Comparison of ENCODE assay signal across 29 cellular contexts in genomic region chr3:59563072-59563605, GRCh38.
DNase-seq lines count a peak whose midpoint lies in the region; TF ChIP-seq lines count a peak whose summit lies in the region.
"Had no signal": no experiment of that assay in that cellular context is flagged by ENCODE, and none has a peak within 500 bp of the region (broad histone marks: within the 10 kb centered on the region; RNA-seq: fewer than 3 reads in every experiment).

No MANE protein-coding gene starts in this region.

- intact Hi-C loops in MCF 10A (cut with micrococcal nuclease): no loop called here
- intact Hi-C loops in breast epithelium (cut with DNase I; ENCODE audit: low total_unique reads): no loop called here
- intact Hi-C loops in thyroid gland (cut with DNase I): no loop called here
- intact Hi-C loops in dorsolateral prefrontal cortex (cut with DNase I): no loop called here
- intact Hi-C loops in cardiac septum (cut with DNase I): no loop called here

- peaks cover 57% of the 10 kb centered on the region for H3K4me1 Mint-ChIP-seq in MCF 10A (ENCODE audit: insufficient read depth, unreplicated experiment)
- H3K4me1 Mint-ChIP-seq: central memory CD8-positive, alpha-beta T cell; H9; nephron progenitor cell had no signal

- H3K9me3 ChIP-seq in breast epithelium: no peaks in the 10 kb centered on the region
- no peaks in the 10 kb centered on the region for H3K9me3 ChIP-seq in fibroblast of lung (ENCODE audit: control insufficient read depth, insufficient read depth, low read depth, low read length)
- no peaks in the 10 kb centered on the region for H3K9me3 ChIP-seq in thyroid gland
- H3K9me3 ChIP-seq: BE2C, pancreas, spleen had no signal

- H3K27me3 Mint-ChIP-seq in MCF 10A (ENCODE audit: insufficient read depth, unreplicated experiment): no peaks in the 10 kb centered on the region
- H3K27me3 Mint-ChIP-seq: activated CD4-positive, alpha-beta memory T cell treated with anti-CD3 and anti-CD28 coated beads, Interleukin-2, amount 10 ng/mL, durations not matched to agents 7 days and 5 days; activated naive CD4-positive, alpha-beta T cell treated with anti-CD3 and anti-CD28 coated beads, Interleukin-2, amount 50 U/mL, for 24 hours; central memory CD8-positive, alpha-beta T cell had no signal

- H3K4me3 ChIP-seq in breast epithelium (no peak overlapping the region), fibroblast of lung (replicated peaks in 1 of 4; ENCODE audit: control extremely low read depth in 1 of 4, insufficient read depth in 1 of 4, low read depth in 3 of 4, low read length in 4 of 4) (no peak overlapping the region), thyroid gland (replicated peaks in 1 of 3) (no peak overlapping the region), dorsolateral prefrontal cortex (no peak overlapping the region)
- H3K4me3 ChIP-seq: pancreas, spleen had no signal

- H3K9me3 Mint-ChIP-seq in MCF 10A (ENCODE audit: unreplicated experiment): no peaks in the 10 kb centered on the region
- H3K9me3 Mint-ChIP-seq: activated naive CD4-positive, alpha-beta T cell treated with anti-CD3 and anti-CD28 coated beads, Interleukin-2, amount 50 U/mL, for 24 hours; activated T-helper 17 cell treated with anti-CD3 and anti-CD28 coated beads, Interleukin-2, amount 50 U/mL, for 72 hours; central memory CD8-positive, alpha-beta T cell; H9; nephron progenitor cell; T-helper 1 cell treated with Interleukin-12 subunit alpha and Interleukin-12 subunit beta and Interleukin-4 antibody, amounts not matched to agents 30 μg/mL and 1 μg/mL, for 36 hours had no signal

- DNase-seq in MCF 10A (ENCODE audit: unreplicated experiment): peak; percentile 30
- no peak for DNase-seq in breast epithelium (ENCODE audit: low spot score in 2 of 2)
- DNase-seq in RPMI7951 (ENCODE audit: low read depth): peak; percentile 68
- peak; percentile 15 to 73 for DNase-seq in fibroblast of lung (ENCODE audit: low read depth in 2 of 2)
- peak; percentile 51 to 61 for DNase-seq in thyroid gland
- DNase-seq in nucleus accumbens (lab: John Stamatoyannopoulos, UW): no peak
- no peak for DNase-seq in dorsolateral prefrontal cortex
- DNase-seq in cardiac septum (ENCODE audit: low spot score): no peak
- DNase-seq: activated CD4-positive, alpha-beta memory T cell treated with anti-CD3 and anti-CD28 coated beads, Interleukin-2, amount 10 ng/mL, durations not matched to agents 7 days and 5 days; activated CD4-positive, CD25-positive, alpha-beta regulatory T cell treated with anti-CD3 and anti-CD28 coated beads, Interleukin-2, amount 50 U/mL, for 72 hours; BE2C; dermis blood vessel endothelial cell; DMS153; H9; Karpas-422; mammary epithelial cell; NCI-H1092; NCI-H1930; NCI-H748 treated with DMSO at 0.1 percent for 48 hours; nephron progenitor cell; pancreas; spleen; stimulated activated CD4-positive, alpha-beta T cell treated with anti-CD3 and anti-CD28 coated beads, Interleukin-2, amount 100 ng/mL, for 48 hours; trophoblast cell had no signal

- WGBS in thyroid gland, 2 donors: 53 to 64% methylated on average over 4 of the region's 4 CpGs

- H3K27ac ChIP-seq in breast epithelium (no peak overlapping the region), fibroblast of lung (ENCODE audit: insufficient read depth, low read length) (no peak overlapping the region), thyroid gland (no peak overlapping the region), dorsolateral prefrontal cortex (no peak overlapping the region)
- H3K27ac ChIP-seq: HL-60, pancreas, spleen had no signal

- H3K36me3 ChIP-seq in breast epithelium: no peaks in the 10 kb centered on the region
- H3K36me3 ChIP-seq in fibroblast of lung (ENCODE audit: control insufficient read depth, insufficient read depth, low read length): no peaks in the 10 kb centered on the region
- no peaks in the 10 kb centered on the region for H3K36me3 ChIP-seq in thyroid gland
- H3K36me3 ChIP-seq: BE2C, pancreas, spleen had no signal

- no peak overlapping the region for H3K4me2 ChIP-seq in fibroblast of lung (ENCODE audit: extremely low read depth, insufficient read depth, low read length)

- POLR2A ChIA-PET in MCF 10A (lab: Yijun Ruan, JAX): interaction anchor here (1.8 kb wide), 1 partner anchor 9 kb away, joined by 5 read pairs; no protein-coding TSS in a partner anchor

- H3K27me3 ChIP-seq in breast epithelium (no peaks in the 10 kb centered on the region), fibroblast of lung (ENCODE audit: control insufficient read depth, insufficient read depth, low read length) (no peaks in the 10 kb centered on the region), thyroid gland (no peaks in the 10 kb centered on the region), dorsolateral prefrontal cortex (no peaks in the 10 kb centered on the region)
- H3K27me3 ChIP-seq: BE2C, pancreas, spleen had no signal

- no peak overlapping the region for H2AFZ ChIP-seq in fibroblast of lung (ENCODE audit: low read length)

- no TSS peak for BruUV-seq in MCF 10A (replicated peaks; lab: Mats Ljungman, UMichigan)

- H3K9ac ChIP-seq in fibroblast of lung (ENCODE audit: insufficient read depth, low read length): no peak overlapping the region

- H3K4me3 Mint-ChIP-seq in MCF 10A (ENCODE audit: unreplicated experiment): no peak overlapping the region
- H3K4me3 Mint-ChIP-seq: activated CD4-positive, alpha-beta memory T cell treated with anti-CD3 and anti-CD28 coated beads, Interleukin-2, amount 10 ng/mL, durations not matched to agents 7 days and 5 days; activated naive CD4-positive, alpha-beta T cell treated with anti-CD3 and anti-CD28 coated beads, Interleukin-2, amount 50 U/mL, for 24 hours; activated T-helper 17 cell treated with anti-CD3 and anti-CD28 coated beads, Interleukin-2, amount 50 U/mL, for 72 hours; central memory CD8-positive, alpha-beta T cell; H9; nephron progenitor cell; T-helper 1 cell treated with Interleukin-12 subunit alpha and Interleukin-12 subunit beta and Interleukin-4 antibody, amounts not matched to agents 30 μg/mL and 1 μg/mL, for 36 hours had no signal

- no peak overlapping the region for H3K27ac Mint-ChIP-seq in MCF 10A (ENCODE audit: low read depth, unreplicated experiment)
- H3K27ac Mint-ChIP-seq: activated CD4-positive, alpha-beta memory T cell treated with anti-CD3 and anti-CD28 coated beads, Interleukin-2, amount 10 ng/mL, durations not matched to agents 7 days and 5 days; activated naive CD4-positive, alpha-beta T cell treated with anti-CD3 and anti-CD28 coated beads, Interleukin-2, amount 50 U/mL, for 24 hours; activated T-helper 17 cell treated with anti-CD3 and anti-CD28 coated beads, Interleukin-2, amount 50 U/mL, for 72 hours; H9; nephron progenitor cell; T-helper 1 cell treated with Interleukin-12 subunit alpha and Interleukin-12 subunit beta and Interleukin-4 antibody, amounts not matched to agents 30 μg/mL and 1 μg/mL, for 36 hours had no signal

- no peaks in the 10 kb centered on the region for H4K20me1 ChIP-seq in fibroblast of lung (ENCODE audit: control insufficient read depth, extremely low read depth, insufficient read depth, low read length)

- CTCF ChIA-PET in MCF 10A (lab: Yijun Ruan, JAX): interaction anchor here (0.9 to 1.2 kb wide), 2 partner anchors 12 to 247 kb away, joined by 4 to 5 read pairs; no protein-coding TSS in a partner anchor

- H3K36me3 Mint-ChIP-seq in MCF 10A (ENCODE audit: insufficient read depth, unreplicated experiment): no peaks in the 10 kb centered on the region
- H3K36me3 Mint-ChIP-seq: activated naive CD4-positive, alpha-beta T cell treated with anti-CD3 and anti-CD28 coated beads, Interleukin-2, amount 50 U/mL, for 24 hours had no signal

- H3K79me2 ChIP-seq in fibroblast of lung (ENCODE audit: control insufficient read depth, insufficient read depth, low read length): no peaks in the 10 kb centered on the region

- no peak for TF ChIP-seq POLR2A in breast epithelium (IDR thresholded peaks at IDR 0.05)
- TF ChIP-seq POLR2A in thyroid gland (IDR thresholded peaks at IDR 0.05): no peak

- H3K4me1 ChIP-seq in breast epithelium: no peaks in the 10 kb centered on the region
- H3K4me1 ChIP-seq in fibroblast of lung (ENCODE audit: control insufficient read depth, extremely low read depth, insufficient read depth, low read length): no peaks in the 10 kb centered on the region
- no peaks in the 10 kb centered on the region for H3K4me1 ChIP-seq in thyroid gland
- H3K4me1 ChIP-seq: BE2C, pancreas, spleen had no signal

- TF ChIP-seq CTCF in MCF 10A (IDR thresholded peaks at IDR 0.05; ENCODE audit: unreplicated experiment) (no peak), breast epithelium (IDR thresholded peaks at IDR 0.05) (no peak), fibroblast of lung (conservative IDR thresholded peaks at IDR 0.05 in 1 of 2, IDR thresholded peaks at IDR 0.05 in 1 of 2; ENCODE audit: low read depth in 1 of 2, low read length in 2 of 2) (no peak), thyroid gland (IDR thresholded peaks at IDR 0.05) (no peak), dorsolateral prefrontal cortex (IDR thresholded peaks at IDR 0.05 in 54 of 56, conservative IDR thresholded peaks at IDR 0.05 in 2 of 56; ENCODE audit: low read depth in 1 of 56, partially characterized antibody in 56 of 56) (no peak)

Comparison
In these comparisons a context has a peak if more than half of its experiments do, and no peak if none do; other contexts are left out.
1. DNase-seq: peak in MCF 10A (single experiment), RPMI7951 (single experiment), fibroblast of lung (2 of 2) and thyroid gland (2 of 2); none in breast epithelium (0 of 2), nucleus accumbens (0 of 56), dorsolateral prefrontal cortex (0 of 10) and cardiac septum (single experiment).